In genomic region chr16:81614654-81615359, GRCh38 we compare ENCODE assay signal across 2 cellular contexts.
A peak's percentile ranks its signal among the peaks of the same experiment; 100 is the strongest.
TF ChIP-seq lines count a peak whose summit lies in the region.

No MANE protein-coding gene starts in this region.

TF ChIP-seq in WTC11, 78 proteins besides CTCF, POLR2A, EP300 and RAD21:
- TF ChIP-seq FOXK1 (CRISPR knock-in tag; IDR thresholded peaks at IDR 0.05), result no peak
- no peak for TF ChIP-seq ZNF512 (CRISPR knock-in tag; IDR thresholded peaks at IDR 0.05; ENCODE audit: borderline replicate concordance)
- TF ChIP-seq USF1 (CRISPR knock-in tag; IDR thresholded peaks at IDR 0.05), result no peak
- no peak for TF ChIP-seq MAX (CRISPR knock-in tag; IDR thresholded peaks at IDR 0.05)
- 0 out of 2 replicates have a peak, but pooled peaks have one; percentile 20 for TF ChIP-seq NFE2L1 (CRISPR knock-in tag; IDR thresholded peaks at IDR 0.05)
TF ChIP-seq in WTC11: peak in this region for 1.

TF ChIP-seq in H1, 55 proteins besides CTCF, POLR2A, EP300 and RAD21:
- TF ChIP-seq SP2 (IDR thresholded peaks at IDR 0.05; ENCODE audit: low read length), result no peak
- TF ChIP-seq FOSL1 (IDR thresholded peaks at IDR 0.05; ENCODE audit: insufficient read depth, low read depth, low read length), result no peak
- no peak for TF ChIP-seq CHD2 (IDR thresholded peaks at IDR 0.05; ENCODE audit: low read length)
- TF ChIP-seq MAX (IDR thresholded peaks at IDR 0.05), result no peak
- no peak for TF ChIP-seq RBBP5 (IDR thresholded peaks at IDR 0.05; ENCODE audit: borderline replicate concordance, low read depth, low read length)
- no peak for TF ChIP-seq TEAD4 (IDR thresholded peaks at IDR 0.05; ENCODE audit: low read depth, low read length)
- no peak for TF ChIP-seq E2F6 (IDR thresholded peaks at IDR 0.05)
- no peak for TF ChIP-seq ATF3 (IDR thresholded peaks at IDR 0.05; ENCODE audit: insufficient read depth, low read depth, low read length)
- no peak for TF ChIP-seq EZH2 (IDR thresholded peaks at IDR 0.05; ENCODE audit: low read depth, low read length, severe bottlenecking)
- TF ChIP-seq PHF8 (conservative IDR thresholded peaks at IDR 0.05; ENCODE audit: low read depth, low read length), result no peak
- TF ChIP-seq JUN (IDR thresholded peaks at IDR 0.05; ENCODE audit: low read depth, low read length), result no peak
- no peak for TF ChIP-seq NRF1 (IDR thresholded peaks at IDR 0.05; ENCODE audit: low read depth, low read length)
- no peak for TF ChIP-seq SP1 (IDR thresholded peaks at IDR 0.05; ENCODE audit: low read depth, low read length)
- no peak for TF ChIP-seq CEBPB (IDR thresholded peaks at IDR 0.05; ENCODE audit: low read depth, low read length)
